16 cellular contexts compared by ENCODE assay signal in the genomic region with DNA sequence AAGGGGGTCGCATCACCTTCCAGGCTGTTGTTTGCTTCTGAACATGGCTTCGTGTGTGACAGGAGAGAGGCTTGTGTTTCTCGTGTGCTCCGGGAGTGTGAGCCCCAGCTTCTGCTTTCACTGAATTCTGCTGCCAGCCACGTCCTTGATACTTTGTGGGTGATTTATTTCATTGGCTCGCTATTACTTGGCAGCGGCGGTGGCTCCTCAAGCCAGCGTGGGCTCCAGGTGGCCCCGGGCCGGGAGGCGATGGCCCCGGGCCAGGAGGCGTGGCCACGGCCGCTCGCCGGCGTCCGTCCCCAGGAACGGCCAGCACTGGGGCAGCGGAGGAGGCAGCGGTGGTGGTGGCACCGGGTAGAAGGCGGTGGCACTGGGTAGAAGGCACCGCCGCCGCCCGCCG.
DNase-seq lines count a peak whose midpoint lies in the region; ATAC-seq and TF ChIP-seq lines count a peak whose summit lies in the region.
"Had no signal": no experiment of that assay in that cellular context is flagged by ENCODE, and none has a peak within 500 bp of the region (broad histone marks: within the 10 kb centered on the region; RNA-seq: fewer than 3 reads in every experiment).

No MANE protein-coding gene starts in this region.

- no peaks in the 10 kb centered on the region for H3K9me3 ChIP-seq in MG63
- H3K9me3 ChIP-seq in adrenal gland (replicated peaks in 1 of 3) = no peaks in the 10 kb centered on the region
- H3K9me3 ChIP-seq: body of pancreas, left ventricle myocardium inferior had no signal

- no peaks in the 10 kb centered on the region for H3K27me3 ChIP-seq in MG63
- no peaks in the 10 kb centered on the region for H3K27me3 ChIP-seq in adrenal gland
- H3K27me3 ChIP-seq: body of pancreas had no signal

- no peak for ATAC-seq in HG03097 (IDR thresholded peaks at IDR 0.05; ENCODE audit: low FRiP score, unreplicated experiment)
- ATAC-seq: activated naive CD4-positive, alpha-beta T cell treated with anti-CD3 and anti-CD28 coated beads, Interleukin-2, amount 50 U/mL, for 72 hours; body of pancreas had no signal

- 47 to 56% (median 50%) methylated on average over 17 to 30 of the region's 30 CpGs for WGBS in adrenal gland, 4 donors

- peaks cover 0 to 4% of the 10 kb centered on the region in 2 donors for H3K4me1 ChIP-seq in adrenal gland (replicated peaks in 1 of 2)
- H3K4me1 ChIP-seq: body of pancreas, left ventricle myocardium inferior had no signal

- H3K4me3 ChIP-seq in MG63 (peak overlapping the region; percentile 30), adrenal gland (no peak overlapping the region)
- H3K4me3 ChIP-seq: body of pancreas, left ventricle myocardium inferior had no signal

- TF ChIP-seq CTCF in adrenal gland (IDR thresholded peaks at IDR 0.05) = no peak

- DNase-seq in D341Med (ENCODE audit: low spot score) (peak; percentile 49), MG63 (peak; percentile 51), NCI-H510A (lab: John Stamatoyannopoulos, UW) (peak; percentile 9), adrenal gland (peak; percentile 78 to 92 (median 86)), hepatic stellate cell (ENCODE audit: low spot score) (no peak)
- no peak for DNase-seq in activated CD4-positive, alpha-beta T cell treated with anti-CD3 and anti-CD28 coated beads, Interleukin-2, amount 50 U/mL, for 48 hours
- no peak for DNase-seq in activated effector memory CD4-positive, alpha-beta T cell treated with anti-CD3 and anti-CD28 coated beads, Interleukin-2, amount 50 U/mL, for 16 hours
- DNase-seq: activated T-cell treated with anti-CD3 and anti-CD28 coated beads, Interleukin-2, amount 50 U/mL, for 1 hour; body of pancreas; CD4-positive, alpha-beta memory T cell; left ventricle myocardium inferior; occipital lobe; stimulated activated CD4-positive, alpha-beta T cell treated with anti-CD3 and anti-CD28 coated beads, Interleukin-2, amount 100 ng/mL, for 48 hours; SW 1271 had no signal

- H3K36me3 ChIP-seq in MG63 = no peaks in the 10 kb centered on the region
- no peaks in the 10 kb centered on the region for H3K36me3 ChIP-seq in adrenal gland (replicated peaks in 1 of 2)
- H3K36me3 ChIP-seq: left ventricle myocardium inferior had no signal

- TF ChIP-seq POLR2A in adrenal gland (IDR thresholded peaks at IDR 0.05) = peak in 1 of 2 donors; percentile 21

- intact Hi-C loops in adrenal gland (cut with DNase I) = no loop called here

- H3K27ac ChIP-seq in adrenal gland = peak overlapping the region in 2 of 5 donors; percentile 15 to 51
- H3K27ac ChIP-seq: body of pancreas, left ventricle myocardium inferior had no signal

Comparison
In these comparisons a context has a peak if more than half of its experiments do, and no peak if none do; other contexts are left out.
1. DNase-seq: peak in D341Med (single experiment), MG63 (single experiment), NCI-H510A (single experiment) and adrenal gland (7 of 7); none in hepatic stellate cell (single experiment), activated CD4-positive, alpha-beta T cell treated with anti-CD3 and anti-CD28 coated beads, Interleukin-2, amount 50 U/mL, for 48 hours (0 of 2) and activated effector memory CD4-positive, alpha-beta T cell treated with anti-CD3 and anti-CD28 coated beads, Interleukin-2, amount 50 U/mL, for 16 hours (single experiment).